Comparison of ENCODE assay signal across 1 cellular context in the genomic region with DNA sequence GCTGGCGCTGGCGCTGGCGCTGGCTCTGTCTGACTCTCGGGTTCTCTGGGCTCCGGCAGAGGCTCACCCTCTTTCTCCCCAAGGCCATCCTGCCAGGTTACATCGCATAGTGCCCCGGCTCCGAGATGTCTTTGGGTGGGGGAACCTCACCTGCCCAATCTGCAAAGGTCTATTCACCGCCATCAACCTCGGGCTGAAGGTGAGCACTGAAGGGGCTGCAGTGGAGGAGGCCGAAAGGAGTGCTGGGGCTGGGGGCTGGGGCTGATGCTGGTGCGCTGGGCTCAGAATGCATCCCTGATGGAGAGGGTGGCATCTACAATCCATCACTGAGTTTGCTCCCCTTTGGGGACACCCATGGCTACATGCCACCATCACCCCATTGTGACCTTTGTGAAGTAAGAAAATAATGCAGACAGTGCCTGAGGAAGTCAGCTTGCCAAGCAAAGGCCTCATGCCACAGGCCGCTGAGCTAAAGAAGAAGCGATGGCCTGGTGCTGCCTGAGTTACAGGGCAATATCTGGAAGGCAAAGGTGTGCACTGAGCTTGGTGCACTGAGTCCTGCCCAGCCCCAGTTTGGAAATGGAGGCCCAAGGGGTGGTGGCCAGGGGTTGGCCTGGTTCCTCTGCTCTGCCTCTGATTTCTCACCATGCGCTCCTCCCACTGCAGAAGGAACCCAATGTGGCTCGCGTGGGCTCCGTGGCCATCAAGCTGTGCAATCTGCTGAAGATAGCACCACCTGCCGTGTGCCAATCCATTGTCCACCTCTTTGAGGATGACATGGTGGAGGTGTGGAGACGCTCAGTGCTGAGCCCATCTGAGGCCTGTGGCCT.
TF ChIP-seq lines count a peak whose summit lies in the region.

No MANE protein-coding gene starts in this region.

TF ChIP-seq in endothelial cell of umbilical vein, 7 proteins besides CTCF, POLR2A, EP300 and RAD21:
- TF ChIP-seq POLR2AphosphoS5 (IDR thresholded peaks at IDR 0.05; ENCODE audit: insufficient read depth, low read depth, low read length), result no peak
- TF ChIP-seq FOS (IDR thresholded peaks at IDR 0.05; ENCODE audit: borderline replicate concordance, insufficient read depth, low read length), result no peak
- no peak for TF ChIP-seq JUN (IDR thresholded peaks at IDR 0.05; ENCODE audit: borderline replicate concordance, insufficient read depth, insufficient read length, low read depth)
- no peak for TF ChIP-seq MYC (IDR thresholded peaks at IDR 0.05; ENCODE audit: low read depth, low read length)
- TF ChIP-seq GATA2 (IDR thresholded peaks at IDR 0.05; ENCODE audit: insufficient read depth, insufficient read length, low read depth, low read length), result no peak
- TF ChIP-seq, protein P1, sequence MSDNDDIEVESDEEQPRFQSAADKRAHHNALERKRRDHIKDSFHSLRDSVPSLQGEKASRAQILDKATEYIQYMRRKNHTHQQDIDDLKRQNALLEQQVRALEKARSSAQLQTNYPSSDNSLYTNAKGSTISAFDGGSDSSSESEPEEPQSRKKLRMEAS (IDR thresholded peaks at IDR 0.05; ENCODE audit: insufficient read depth, insufficient read length), result no peak
